1 cellular context compared by ENCODE assay signal in the genomic region with DNA sequence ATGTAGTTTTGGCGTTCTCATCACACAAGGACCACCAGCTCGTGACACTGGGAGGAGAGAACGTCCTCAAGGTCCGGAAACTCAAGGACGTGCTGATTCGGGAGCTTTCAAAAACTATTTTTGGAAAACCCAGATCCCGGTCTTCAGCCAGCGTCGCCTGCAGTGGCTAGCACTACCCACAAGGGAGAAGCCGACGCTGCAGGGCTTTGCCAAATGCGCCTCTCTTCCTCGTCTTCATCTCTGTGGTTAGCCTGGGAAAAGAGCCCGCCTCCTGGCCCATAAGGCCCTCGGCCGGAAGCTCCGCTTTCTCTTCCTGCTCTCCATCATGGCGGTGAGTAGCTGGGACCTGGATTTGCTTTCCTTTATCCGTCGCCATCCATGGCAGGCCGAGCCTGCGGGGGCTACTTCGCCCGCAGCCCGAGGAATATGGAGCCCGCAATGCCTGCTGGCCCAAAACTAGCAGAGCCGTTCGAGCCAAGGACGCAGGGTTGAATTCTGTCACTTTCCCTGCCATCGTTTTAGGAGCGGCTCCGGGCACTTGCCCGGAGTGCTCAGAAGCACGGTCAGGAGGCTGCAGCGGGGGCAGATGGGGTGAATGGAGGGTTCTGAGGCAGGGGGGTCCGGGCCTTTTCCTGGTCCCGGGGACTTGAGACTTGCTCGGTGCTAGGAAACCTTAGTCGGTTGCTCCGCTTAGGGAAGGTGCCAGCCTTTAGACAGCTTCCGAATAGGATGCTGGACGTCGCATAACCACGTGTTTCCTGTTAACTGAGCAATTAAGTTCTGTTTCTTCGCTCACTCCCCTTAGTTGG.
TF ChIP-seq lines count a peak whose summit lies in the region.

RPL11 (plus strand) TSS at position 308 of the 809 bp plus-strand sequence; CDS start at position 326, 18 bp downstream.

TF ChIP-seq in H1, 55 proteins besides CTCF, POLR2A, EP300 and RAD21:
- TF ChIP-seq NRF1 (IDR thresholded peaks at IDR 0.05; ENCODE audit: low read depth, low read length), result no peak
- TF ChIP-seq BCL11A (IDR thresholded peaks at IDR 0.05; ENCODE audit: low read depth in 2 of 2, low read length in 2 of 2), result no peak
- no peak for TF ChIP-seq CHD2 (IDR thresholded peaks at IDR 0.05; ENCODE audit: low read length)
- peak; percentile 94 for TF ChIP-seq POLR2AphosphoS5 (IDR thresholded peaks at IDR 0.05; ENCODE audit: low read depth, low read length)
- peak; percentile 64 for TF ChIP-seq CHD1 (IDR thresholded peaks at IDR 0.05; ENCODE audit: low read depth, low read length)
- TF ChIP-seq BRCA1 (IDR thresholded peaks at IDR 0.05; ENCODE audit: low read depth, low read length), result no peak
- no peak for TF ChIP-seq KDM4A (IDR thresholded peaks at IDR 0.05; ENCODE audit: low read depth, low read length, severe bottlenecking)
- TF ChIP-seq YY1 (IDR thresholded peaks at IDR 0.05; ENCODE audit: low read depth, low read length), result peak; percentile 94
- no peak for TF ChIP-seq JUN (IDR thresholded peaks at IDR 0.05; ENCODE audit: low read depth, low read length)
- TF ChIP-seq GABPA (IDR thresholded peaks at IDR 0.05; ENCODE audit: borderline replicate concordance, insufficient read depth, low read length), result no peak; the same call in 1 of the 2 replicates
- TF ChIP-seq, protein P1, sequence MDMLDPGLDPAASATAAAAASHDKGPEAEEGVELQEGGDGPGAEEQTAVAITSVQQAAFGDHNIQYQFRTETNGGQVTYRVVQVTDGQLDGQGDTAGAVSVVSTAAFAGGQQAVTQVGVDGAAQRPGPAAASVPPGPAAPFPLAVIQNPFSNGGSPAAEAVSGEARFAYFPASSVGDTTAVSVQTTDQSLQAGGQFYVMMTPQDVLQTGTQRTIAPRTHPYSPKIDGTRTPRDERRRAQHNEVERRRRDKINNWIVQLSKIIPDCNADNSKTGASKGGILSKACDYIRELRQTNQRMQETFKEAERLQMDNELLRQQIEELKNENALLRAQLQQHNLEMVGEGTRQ (IDR thresholded peaks at IDR 0.05; ENCODE audit: low read length), result peak; percentile 11; the same call in 1 of the 2 replicates
- TF ChIP-seq SAP30 (IDR thresholded peaks at IDR 0.05; ENCODE audit: insufficient read depth, insufficient replicate concordance, low read length), result peak; percentile 56
- TF ChIP-seq PHF8 (conservative IDR thresholded peaks at IDR 0.05; ENCODE audit: low read depth, low read length), result peak; percentile 99
- TF ChIP-seq TAF1 (IDR thresholded peaks at IDR 0.05; ENCODE audit: low read depth, low read length), result peak; percentile 100
- TF ChIP-seq E2F6 (IDR thresholded peaks at IDR 0.05), result no peak
- TF ChIP-seq RBBP5 (IDR thresholded peaks at IDR 0.05; ENCODE audit: borderline replicate concordance, low read depth, low read length), result 0 out of 2 replicates have a peak, but pooled peaks have one; percentile 23
- TF ChIP-seq TAF7 (optimal IDR thresholded peaks at IDR 0.05; ENCODE audit: borderline replicate concordance, low read depth, low read length), result peak; percentile 99
- TF ChIP-seq MAFK (IDR thresholded peaks at IDR 0.05; ENCODE audit: low read depth, low read length), result no peak
- TF ChIP-seq CBX5 (IDR thresholded peaks at IDR 0.05; ENCODE audit: low read depth, low read length), result no peak
- no peak for TF ChIP-seq TEAD4 (IDR thresholded peaks at IDR 0.05; ENCODE audit: low read depth, low read length)
- TF ChIP-seq ZNF274 (IDR thresholded peaks at IDR 0.05; ENCODE audit: borderline replicate concordance, extremely low read depth, low read length), result no peak
- no peak for TF ChIP-seq POU5F1 (IDR thresholded peaks at IDR 0.05; ENCODE audit: low read depth, low read length)
- no peak for TF ChIP-seq CEBPB (IDR thresholded peaks at IDR 0.05; ENCODE audit: low read depth, low read length)
- TF ChIP-seq MAX (IDR thresholded peaks at IDR 0.05), result peak; percentile 57
- TF ChIP-seq EZH2 (IDR thresholded peaks at IDR 0.05; ENCODE audit: low read depth, low read length, severe bottlenecking), result no peak
- peak; percentile 90 for TF ChIP-seq SP2 (IDR thresholded peaks at IDR 0.05; ENCODE audit: low read length)
- no peak for TF ChIP-seq SIX5 (IDR thresholded peaks at IDR 0.05; ENCODE audit: low read depth, low read length)
- no peak for TF ChIP-seq RXRA (IDR thresholded peaks at IDR 0.05; ENCODE audit: insufficient read depth, low read depth, low read length)
- TF ChIP-seq KDM5A (IDR thresholded peaks at IDR 0.05; ENCODE audit: low read length), result no peak
- TF ChIP-seq SP1 (IDR thresholded peaks at IDR 0.05; ENCODE audit: low read depth, low read length), result peak; percentile 78; the same call in 1 of the 2 replicates
- no peak for TF ChIP-seq RFX5 (IDR thresholded peaks at IDR 0.05; ENCODE audit: borderline replicate concordance, low read depth, low read length)
- no peak for TF ChIP-seq CTBP2 (IDR thresholded peaks at IDR 0.05; ENCODE audit: borderline replicate concordance, insufficient read depth, insufficient read length, low read length)
- TF ChIP-seq EGR1 (IDR thresholded peaks at IDR 0.05; ENCODE audit: borderline replicate concordance, low read depth, low read length), result peak; percentile 48
- TF ChIP-seq SIN3A (conservative IDR thresholded peaks at IDR 0.05 in 1 of 2, IDR thresholded peaks at IDR 0.05 in 1 of 2; ENCODE audit: low read depth in 1 of 2, low read length in 2 of 2), result peak in 1 of 2 experiments; percentile 66; a peak in 2 of 4 replicates
- TF ChIP-seq HDAC2 (IDR thresholded peaks at IDR 0.05; ENCODE audit: borderline replicate concordance in 1 of 2, low read depth in 2 of 2, low read length in 2 of 2), result no peak
- TF ChIP-seq ASH2L (IDR thresholded peaks at IDR 0.05; ENCODE audit: low read length), result peak; percentile 65
- no peak for TF ChIP-seq RNF2 (IDR thresholded peaks at IDR 0.05; ENCODE audit: borderline replicate concordance, low read depth, low read length, missing control alignments, poor library complexity, severe bottlenecking)
- TF ChIP-seq HDAC6 (IDR thresholded peaks at IDR 0.05; ENCODE audit: low read depth, low read length), result no peak
- no peak for TF ChIP-seq BACH1 (IDR thresholded peaks at IDR 0.05; ENCODE audit: low read length)
- TF ChIP-seq TCF12 (IDR thresholded peaks at IDR 0.05; ENCODE audit: low read depth, low read length), result no peak
- no peak for TF ChIP-seq KDM1A (IDR thresholded peaks at IDR 0.05; ENCODE audit: borderline replicate concordance, low read length)
- no peak for TF ChIP-seq SIRT6 (IDR thresholded peaks at IDR 0.05; ENCODE audit: low read length)
- peak; percentile 98 for TF ChIP-seq TBP (IDR thresholded peaks at IDR 0.05; ENCODE audit: low read depth, low read length)
- no peak for TF ChIP-seq SUZ12 (IDR thresholded peaks at IDR 0.05; ENCODE audit: low read length)
- TF ChIP-seq JUND (IDR thresholded peaks at IDR 0.05; ENCODE audit: low read length), result no peak
- TF ChIP-seq ATF2 (IDR thresholded peaks at IDR 0.05; ENCODE audit: low read length), result no peak
- TF ChIP-seq CREB1 (IDR thresholded peaks at IDR 0.05), result peak; percentile 79
- TF ChIP-seq, protein P2, sequence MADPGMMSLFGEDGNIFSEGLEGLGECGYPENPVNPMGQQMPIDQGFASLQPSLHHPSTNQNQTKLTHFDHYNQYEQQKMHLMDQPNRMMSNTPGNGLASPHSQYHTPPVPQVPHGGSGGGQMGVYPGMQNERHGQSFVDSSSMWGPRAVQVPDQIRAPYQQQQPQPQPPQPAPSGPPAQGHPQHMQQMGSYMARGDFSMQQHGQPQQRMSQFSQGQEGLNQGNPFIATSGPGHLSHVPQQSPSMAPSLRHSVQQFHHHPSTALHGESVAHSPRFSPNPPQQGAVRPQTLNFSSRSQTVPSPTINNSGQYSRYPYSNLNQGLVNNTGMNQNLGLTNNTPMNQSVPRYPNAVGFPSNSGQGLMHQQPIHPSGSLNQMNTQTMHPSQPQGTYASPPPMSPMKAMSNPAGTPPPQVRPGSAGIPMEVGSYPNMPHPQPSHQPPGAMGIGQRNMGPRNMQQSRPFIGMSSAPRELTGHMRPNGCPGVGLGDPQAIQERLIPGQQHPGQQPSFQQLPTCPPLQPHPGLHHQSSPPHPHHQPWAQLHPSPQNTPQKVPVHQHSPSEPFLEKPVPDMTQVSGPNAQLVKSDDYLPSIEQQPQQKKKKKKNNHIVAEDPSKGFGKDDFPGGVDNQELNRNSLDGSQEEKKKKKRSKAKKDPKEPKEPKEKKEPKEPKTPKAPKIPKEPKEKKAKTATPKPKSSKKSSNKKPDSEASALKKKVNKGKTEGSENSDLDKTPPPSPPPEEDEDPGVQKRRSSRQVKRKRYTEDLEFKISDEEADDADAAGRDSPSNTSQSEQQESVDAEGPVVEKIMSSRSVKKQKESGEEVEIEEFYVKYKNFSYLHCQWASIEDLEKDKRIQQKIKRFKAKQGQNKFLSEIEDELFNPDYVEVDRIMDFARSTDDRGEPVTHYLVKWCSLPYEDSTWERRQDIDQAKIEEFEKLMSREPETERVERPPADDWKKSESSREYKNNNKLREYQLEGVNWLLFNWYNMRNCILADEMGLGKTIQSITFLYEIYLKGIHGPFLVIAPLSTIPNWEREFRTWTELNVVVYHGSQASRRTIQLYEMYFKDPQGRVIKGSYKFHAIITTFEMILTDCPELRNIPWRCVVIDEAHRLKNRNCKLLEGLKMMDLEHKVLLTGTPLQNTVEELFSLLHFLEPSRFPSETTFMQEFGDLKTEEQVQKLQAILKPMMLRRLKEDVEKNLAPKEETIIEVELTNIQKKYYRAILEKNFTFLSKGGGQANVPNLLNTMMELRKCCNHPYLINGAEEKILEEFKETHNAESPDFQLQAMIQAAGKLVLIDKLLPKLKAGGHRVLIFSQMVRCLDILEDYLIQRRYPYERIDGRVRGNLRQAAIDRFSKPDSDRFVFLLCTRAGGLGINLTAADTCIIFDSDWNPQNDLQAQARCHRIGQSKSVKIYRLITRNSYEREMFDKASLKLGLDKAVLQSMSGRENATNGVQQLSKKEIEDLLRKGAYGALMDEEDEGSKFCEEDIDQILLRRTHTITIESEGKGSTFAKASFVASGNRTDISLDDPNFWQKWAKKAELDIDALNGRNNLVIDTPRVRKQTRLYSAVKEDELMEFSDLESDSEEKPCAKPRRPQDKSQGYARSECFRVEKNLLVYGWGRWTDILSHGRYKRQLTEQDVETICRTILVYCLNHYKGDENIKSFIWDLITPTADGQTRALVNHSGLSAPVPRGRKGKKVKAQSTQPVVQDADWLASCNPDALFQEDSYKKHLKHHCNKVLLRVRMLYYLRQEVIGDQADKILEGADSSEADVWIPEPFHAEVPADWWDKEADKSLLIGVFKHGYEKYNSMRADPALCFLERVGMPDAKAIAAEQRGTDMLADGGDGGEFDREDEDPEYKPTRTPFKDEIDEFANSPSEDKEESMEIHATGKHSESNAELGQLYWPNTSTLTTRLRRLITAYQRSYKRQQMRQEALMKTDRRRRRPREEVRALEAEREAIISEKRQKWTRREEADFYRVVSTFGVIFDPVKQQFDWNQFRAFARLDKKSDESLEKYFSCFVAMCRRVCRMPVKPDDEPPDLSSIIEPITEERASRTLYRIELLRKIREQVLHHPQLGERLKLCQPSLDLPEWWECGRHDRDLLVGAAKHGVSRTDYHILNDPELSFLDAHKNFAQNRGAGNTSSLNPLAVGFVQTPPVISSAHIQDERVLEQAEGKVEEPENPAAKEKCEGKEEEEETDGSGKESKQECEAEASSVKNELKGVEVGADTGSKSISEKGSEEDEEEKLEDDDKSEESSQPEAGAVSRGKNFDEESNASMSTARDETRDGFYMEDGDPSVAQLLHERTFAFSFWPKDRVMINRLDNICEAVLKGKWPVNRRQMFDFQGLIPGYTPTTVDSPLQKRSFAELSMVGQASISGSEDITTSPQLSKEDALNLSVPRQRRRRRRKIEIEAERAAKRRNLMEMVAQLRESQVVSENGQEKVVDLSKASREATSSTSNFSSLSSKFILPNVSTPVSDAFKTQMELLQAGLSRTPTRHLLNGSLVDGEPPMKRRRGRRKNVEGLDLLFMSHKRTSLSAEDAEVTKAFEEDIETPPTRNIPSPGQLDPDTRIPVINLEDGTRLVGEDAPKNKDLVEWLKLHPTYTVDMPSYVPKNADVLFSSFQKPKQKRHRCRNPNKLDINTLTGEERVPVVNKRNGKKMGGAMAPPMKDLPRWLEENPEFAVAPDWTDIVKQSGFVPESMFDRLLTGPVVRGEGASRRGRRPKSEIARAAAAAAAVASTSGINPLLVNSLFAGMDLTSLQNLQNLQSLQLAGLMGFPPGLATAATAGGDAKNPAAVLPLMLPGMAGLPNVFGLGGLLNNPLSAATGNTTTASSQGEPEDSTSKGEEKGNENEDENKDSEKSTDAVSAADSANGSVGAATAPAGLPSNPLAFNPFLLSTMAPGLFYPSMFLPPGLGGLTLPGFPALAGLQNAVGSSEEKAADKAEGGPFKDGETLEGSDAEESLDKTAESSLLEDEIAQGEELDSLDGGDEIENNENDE (IDR thresholded peaks at IDR 0.05; ENCODE audit: insufficient replicate concordance, low read length), result no peak
- TF ChIP-seq FOSL1 (IDR thresholded peaks at IDR 0.05; ENCODE audit: insufficient read depth, low read depth, low read length), result no peak
- TF ChIP-seq CBX8 (IDR thresholded peaks at IDR 0.05; ENCODE audit: borderline replicate concordance, low read depth, low read length), result no peak
- peak; percentile 82 for TF ChIP-seq GTF2F1 (IDR thresholded peaks at IDR 0.05; ENCODE audit: borderline replicate concordance, low read depth, low read length)
- TF ChIP-seq SRF (IDR thresholded peaks at IDR 0.05; ENCODE audit: low read depth, low read length), result no peak
- peak; percentile 84 for TF ChIP-seq SP4 (IDR thresholded peaks at IDR 0.05; ENCODE audit: low read length)
- no peak for TF ChIP-seq NANOG (IDR thresholded peaks at IDR 0.05; ENCODE audit: insufficient read depth, low read depth, low read length, poor library complexity, severe bottlenecking)
- TF ChIP-seq ATF3 (IDR thresholded peaks at IDR 0.05; ENCODE audit: insufficient read depth, low read depth, low read length), result no peak
